Comparison of ENCODE assay signal across 14 cellular contexts in genomic region chr10:93416824-93417223, GRCh38.
DNase-seq lines count a peak whose midpoint lies in the region; ATAC-seq and TF ChIP-seq lines count a peak whose summit lies in the region.
"Had no signal": no experiment of that assay in that cellular context is flagged by ENCODE, and none has a peak within 500 bp of the region (broad histone marks: within the 10 kb centered on the region; RNA-seq: fewer than 3 reads in every experiment).

No MANE protein-coding gene starts in this region.

- no peak overlapping the region for H2AK5ac ChIP-seq in trophoblast cell (ENCODE audit: low read length)

- intact Hi-C loops in left ventricle myocardium inferior (cut with micrococcal nuclease) = no loop called here
- intact Hi-C loops in heart left ventricle (cut with DNase I) = loop anchor here in 1 of 10 donors (5.0 kb wide), 1 partner anchor 40 kb away; no protein-coding TSS in a partner anchor

- H3K79me1 ChIP-seq in trophoblast cell (ENCODE audit: low read length) = peaks cover 24% of the 10 kb centered on the region

- H3K27ac Mint-ChIP-seq in brain = peak overlapping the region in 4 of 5 experiments; percentile 9 to 82 (median 68)
- H3K27ac Mint-ChIP-seq: B cell had no signal

- H3K23ac ChIP-seq in trophoblast cell (ENCODE audit: low read length) = no peak overlapping the region

- no peak overlapping the region for H3K9ac ChIP-seq in trophoblast cell (ENCODE audit: low read length)

- TF ChIP-seq CTCF in left ventricle myocardium inferior (IDR thresholded peaks at IDR 0.05; ENCODE audit: borderline replicate concordance) (no peak), heart left ventricle (IDR thresholded peaks at IDR 0.05) (no peak), brain (conservative IDR thresholded peaks at IDR 0.05) (no peak)

- no peak overlapping the region for H3K18ac ChIP-seq in trophoblast cell (ENCODE audit: low read length)

- peak overlapping the region; percentile 60 for H2BK5ac ChIP-seq in trophoblast cell (ENCODE audit: low read depth, low read length, poor library complexity)

- ATAC-seq in heart left ventricle (no peak), GM18858 (IDR thresholded peaks at IDR 0.05; ENCODE audit: unreplicated experiment) (no peak)
- ATAC-seq: HCT116, HepG2 had no signal

- H3K14ac ChIP-seq in trophoblast cell (ENCODE audit: low read length) = peak overlapping the region; percentile 40

- H3K27ac ChIP-seq in left ventricle myocardium inferior (replicated peaks) (peak overlapping the region; percentile 82), heart left ventricle (peak overlapping the region in 6 of 12 donors; percentile 17 to 83 (median 52)), trophoblast cell (ENCODE audit: low read depth, low read length) (no peak overlapping the region)

- no peak overlapping the region for H4K12ac ChIP-seq in trophoblast cell (ENCODE audit: low read depth, low read length)

- peak overlapping the region; percentile 40 for H2BK120ac ChIP-seq in trophoblast cell (ENCODE audit: insufficient read depth, low read length, poor library complexity)

- H4K8ac ChIP-seq in trophoblast cell (ENCODE audit: low read depth, low read length) = no peak overlapping the region

- H2AFZ ChIP-seq in trophoblast cell (ENCODE audit: insufficient read depth, low read length, poor library complexity) = no peak overlapping the region

- no peak overlapping the region for H3K4me3 ChIP-seq in left ventricle myocardium inferior
- H3K4me3 ChIP-seq in heart left ventricle = no peak overlapping the region
- H3K4me3 ChIP-seq in trophoblast cell (ENCODE audit: low read depth, low read length) = no peak overlapping the region

- H3K4me1 ChIP-seq in left ventricle myocardium inferior = peaks cover 69% of the 10 kb centered on the region
- peaks cover 0 to 78% (median 46%) of the 10 kb centered on the region in 12 donors for H3K4me1 ChIP-seq in heart left ventricle
- peaks cover 13 to 34% of the 10 kb centered on the region in 2 experiments for H3K4me1 ChIP-seq in trophoblast cell (ENCODE audit: control insufficient read depth in 1 of 2, insufficient read depth in 2 of 2, low read length in 2 of 2)

- H3K9me3 Mint-ChIP-seq in brain = peaks cover 0 to 11% (median 1%) of the 10 kb centered on the region in 5 experiments

- H3K4ac ChIP-seq in trophoblast cell (ENCODE audit: low read depth, low read length) = no peak overlapping the region

- H3K9me3 ChIP-seq in left ventricle myocardium inferior (replicated peaks) = no peaks in the 10 kb centered on the region
- no peaks in the 10 kb centered on the region for H3K9me3 ChIP-seq in heart left ventricle
- no peaks in the 10 kb centered on the region for H3K9me3 ChIP-seq in trophoblast cell (ENCODE audit: insufficient read depth, low read depth, low read length)

- TF ChIP-seq POLR2A in heart left ventricle (IDR thresholded peaks at IDR 0.05) = no peak

- H3K4me3 Mint-ChIP-seq in brain = peak overlapping the region in 2 of 5 experiments; percentile 4 to 21
- H3K4me3 Mint-ChIP-seq: B cell; CD4-positive, alpha-beta memory T cell had no signal

- no peak overlapping the region for H4K91ac ChIP-seq in trophoblast cell (ENCODE audit: low read depth, low read length)

- H3K36me3 Mint-ChIP-seq in brain = no peaks in the 10 kb centered on the region
- H3K36me3 Mint-ChIP-seq: CD4-positive, alpha-beta memory T cell had no signal

- H3K27me3 ChIP-seq in left ventricle myocardium inferior (ENCODE audit: low read depth) (no peaks in the 10 kb centered on the region), heart left ventricle (no peaks in the 10 kb centered on the region), trophoblast cell (ENCODE audit: insufficient read depth, low read length) (no peaks in the 10 kb centered on the region)

- peak overlapping the region; percentile 67 for H2BK12ac ChIP-seq in trophoblast cell (ENCODE audit: low read length)

- peaks cover 39% of the 10 kb centered on the region for H3K4me1 Mint-ChIP-seq in brain

- H3K79me2 ChIP-seq in trophoblast cell (ENCODE audit: control insufficient read depth, insufficient read depth, low read length, poor library complexity) = peaks cover 2% of the 10 kb centered on the region

- DNase-seq in left ventricle myocardium inferior (no peak), heart left ventricle (no peak), trophoblast cell (no peak), anterior cingulate cortex (lab: John Stamatoyannopoulos, UW) (no peak)
- DNase-seq in activated CD8-positive, alpha-beta memory T cell treated with anti-CD3 and anti-CD28 coated beads, Interleukin-2, amount 50 U/mL, for 48 hours = no peak
- DNase-seq: 8988T; CD4-positive, alpha-beta memory T cell; DND-41; GDM1 had no signal

- H3K4me2 ChIP-seq in trophoblast cell (ENCODE audit: low read length) = no peak overlapping the region

- 78 to 96% (median 84%) methylated on average over 4 of the region's 4 CpGs for WGBS in heart left ventricle, 4 donors
- WGBS in trophoblast cell (ENCODE audit: extremely low coverage, insufficient coverage, insufficient read length) = no CpG with 5 or more reads among the region's 4 CpGs

- H3K36me3 ChIP-seq in left ventricle myocardium inferior = no peaks in the 10 kb centered on the region
- H3K36me3 ChIP-seq in heart left ventricle = peaks cover 0 to 3% (median 0%) of the 10 kb centered on the region in 9 donors
- H3K36me3 ChIP-seq in trophoblast cell (ENCODE audit: control insufficient read depth in 1 of 2, insufficient read depth in 2 of 2, low read length in 2 of 2) = peaks cover 2 to 7% of the 10 kb centered on the region in 2 experiments

- H3K27me3 Mint-ChIP-seq in brain = peaks cover 3% of the 10 kb centered on the region
- H3K27me3 Mint-ChIP-seq: CD4-positive, alpha-beta memory T cell had no signal
